Comparison of ENCODE assay signal across 8 cellular contexts in the genomic region with DNA sequence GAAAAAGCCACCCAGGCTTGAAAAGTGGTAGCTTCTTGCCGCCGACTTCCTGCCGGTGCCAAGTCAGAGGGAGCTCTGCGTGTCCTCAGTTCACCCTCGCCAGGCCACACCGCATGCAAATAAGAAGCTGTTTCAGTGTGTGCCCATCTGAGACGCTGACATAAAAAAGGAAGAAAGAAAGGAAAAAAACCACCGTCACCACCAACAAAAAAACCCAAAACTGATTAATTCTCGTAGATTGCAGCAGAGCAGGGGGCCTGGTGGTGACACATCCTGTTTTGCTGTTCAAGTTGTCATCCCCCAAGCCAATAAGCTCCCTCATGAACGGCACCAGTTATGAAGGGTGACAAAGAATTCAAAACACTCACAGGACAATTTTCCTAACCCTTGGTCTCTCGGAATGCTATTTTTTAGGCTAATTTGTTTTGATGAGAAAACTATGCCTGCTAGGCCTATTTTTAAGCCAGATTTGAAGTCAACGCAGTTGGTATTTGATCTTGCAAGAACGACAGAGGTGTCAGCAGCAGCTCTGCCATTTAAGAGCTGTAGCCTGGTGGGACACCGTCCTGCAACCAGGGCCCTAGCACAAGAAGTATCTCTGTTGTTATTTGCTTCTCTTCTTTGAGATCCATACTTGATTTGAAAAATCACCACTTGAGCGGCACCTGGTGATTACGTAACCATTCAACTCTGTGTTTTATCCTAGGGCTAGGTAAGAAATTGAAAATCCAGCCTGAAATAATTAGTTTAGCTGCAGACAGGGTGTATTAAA.
DNase-seq lines count a peak whose midpoint lies in the region; ATAC-seq and FAIRE-seq lines count a peak whose summit lies in the region.

No MANE protein-coding gene starts in this region.

- DNase-seq in ELR (ENCODE audit: low read depth), result peak; percentile 21
- peak; percentile 98 for DNase-seq in MV-4-11 (lab: John Stamatoyannopoulos, UW)
- DNase-seq in activated CD8-positive, alpha-beta memory T cell treated with anti-CD3 and anti-CD28 coated beads for 48 hours (ENCODE audit: low read depth in 2 of 3, low spot score in 2 of 3), result peak; percentile 23 to 62 (median 62)
- peak; percentile 89 for DNase-seq in germinal center (ENCODE audit: low spot score)
- peak; percentile 19 for DNase-seq in small intestine
- DNase-seq in NCI-H446 treated with DMSO at 0.1 percent for 48 hours (lab: John Stamatoyannopoulos, UW), result no peak
- no peak for DNase-seq in mesenteric fat pad (ENCODE audit: low spot score)

- WGBS in small intestine, 3 donors, result 52 to 76% (median 64%) methylated on average over 16 of the region's 16 CpGs

- peak overlapping the region in 1 of 2 donors; percentile 66 for H3K27ac ChIP-seq in small intestine (ENCODE audit: low read depth in 1 of 2, low read length in 1 of 2)

- FAIRE-seq in small intestine (lab: Jason Lieb, UNC), result no peak

- no peaks in the 10 kb centered on the region for H3K36me3 ChIP-seq in small intestine (ENCODE audit: control insufficient read depth in 2 of 2, insufficient read depth in 2 of 2, low read length in 2 of 2)

- peaks cover 0 to 2% of the 10 kb centered on the region in 2 donors for H3K4me1 ChIP-seq in small intestine (ENCODE audit: control insufficient read depth in 2 of 2, insufficient read depth in 1 of 2, low read depth in 1 of 2, low read length in 1 of 2)

- H3K4me3 ChIP-seq in small intestine (ENCODE audit: low read depth in 1 of 2, low read length in 2 of 2), result no peak overlapping the region

- peak; percentile 95 for ATAC-seq in GM21786 (IDR thresholded peaks at IDR 0.05; ENCODE audit: unreplicated experiment)

- H3K27me3 ChIP-seq in small intestine (ENCODE audit: control insufficient read depth in 2 of 2, insufficient read depth in 2 of 2, low read length in 2 of 2), result no peaks in the 10 kb centered on the region

- H3K9me3 ChIP-seq in small intestine (ENCODE audit: control insufficient read depth, low read depth), result no peaks in the 10 kb centered on the region

Comparison
In these comparisons a context has a peak if more than half of its experiments do, and no peak if none do; other contexts are left out.
1. DNase-seq: peak in ELR (single experiment), MV-4-11 (single experiment), activated CD8-positive, alpha-beta memory T cell treated with anti-CD3 and anti-CD28 coated beads for 48 hours (3 of 3), germinal center (single experiment) and small intestine (single experiment); none in NCI-H446 treated with DMSO at 0.1 percent for 48 hours (single experiment) and mesenteric fat pad (single experiment).